In genomic region chr2:149431337-149431736, GRCh38 we compare ENCODE assay signal across 16 cellular contexts.
"Had no signal": no experiment of that assay in that cellular context is flagged by ENCODE, and none has a peak within 500 bp of the region (broad histone marks: within the 10 kb centered on the region; RNA-seq: fewer than 3 reads in every experiment).

No MANE protein-coding gene starts in this region.

- H3K27me3 ChIP-seq: foreskin keratinocyte had no signal

- H3K4me1 ChIP-seq: foreskin keratinocyte had no signal

- DNase-seq: activated CD4-positive, alpha-beta memory T cell treated with anti-CD3 and anti-CD28 coated beads for 36 hours; activated CD4-positive, CD25-positive, alpha-beta regulatory T cell treated with anti-CD3 and anti-CD28 coated beads, Interleukin-2, amount 50 U/mL, for 72 hours; activated effector memory CD4-positive, alpha-beta T cell treated with anti-CD3 and anti-CD28 coated beads, Interleukin-2, amount 50 U/mL, for 16 hours; activated T-cell treated with anti-CD3 and anti-CD28 coated beads, Interleukin-2, amount 50 U/mL, for 4 hours; anterior cingulate cortex; cerebellar nuclear complex; dermis blood vessel endothelial cell; erythroblast; left colon; natural killer cell; nucleus accumbens; right cardiac atrium; stimulated activated CD4-positive, alpha-beta T cell treated with anti-CD3 and anti-CD28 coated beads, Interleukin-12 subunit alpha, Interleukin-12 subunit beta, amount 100 ng/mL, for 4 hours; stimulated activated CD4-positive, alpha-beta T cell treated with anti-CD3 and anti-CD28 coated beads, Interleukin-2, amount 100 ng/mL, for 48 hours; stimulated activated naive CD8-positive, alpha-beta T cell treated with anti-CD3 and anti-CD28 coated beads, Interleukin-15, Interleukin-2, amounts not matched to agents 100 U/mL and 50 U/mL, for 24 hours had no signal

- H3K27ac ChIP-seq: foreskin keratinocyte had no signal

- ATAC-seq: activated T-cell treated with anti-CD3 and anti-CD28 coated beads, Interleukin-2, amount 50 U/mL, for 4 hours; foreskin keratinocyte; left colon; natural killer cell; right cardiac atrium; stimulated activated naive CD8-positive, alpha-beta T cell treated with anti-CD3 and anti-CD28 coated beads, Interleukin-15, Interleukin-2, amounts not matched to agents 100 U/mL and 50 U/mL, for 24 hours had no signal
